Comparison of ENCODE assay signal across 8 cellular contexts in the genomic region with DNA sequence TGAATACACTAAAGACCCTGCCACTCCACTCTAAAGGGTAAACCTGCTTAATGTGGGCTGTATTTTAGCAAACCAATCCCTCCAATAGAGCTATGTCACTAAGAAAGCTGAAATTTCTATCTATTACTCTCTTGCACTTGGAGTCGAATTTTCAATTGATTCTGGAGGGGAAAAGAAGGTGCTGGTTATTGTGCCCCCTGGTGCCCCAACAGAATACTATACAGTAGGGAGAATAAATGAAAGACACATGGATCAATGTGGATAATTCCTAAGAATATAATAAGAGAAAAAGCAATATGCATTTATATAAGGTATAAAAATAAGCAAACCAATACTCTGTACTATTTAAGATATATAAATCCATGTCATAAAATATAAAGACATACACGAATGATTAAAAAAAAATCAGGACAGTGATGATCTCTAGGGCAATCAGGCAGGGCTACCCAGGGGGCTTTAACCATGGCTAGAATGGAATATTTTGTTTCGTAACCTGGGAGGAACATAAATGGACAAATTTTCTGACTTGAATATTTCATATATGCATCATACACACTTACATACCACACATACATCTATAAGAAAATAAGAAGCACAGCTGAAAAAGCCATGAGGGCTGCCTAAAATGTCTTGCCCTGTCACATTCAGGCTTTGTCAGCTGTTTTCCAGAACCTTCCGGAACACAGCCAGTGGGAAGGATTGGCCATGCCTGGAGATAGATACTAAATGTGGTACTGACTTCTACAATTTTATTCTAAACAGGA. TPM values are rescaled to one million over a fixed set of nuclear protein-coding genes. Genes with fewer than 3 reads are reported as not detected.
DNase-seq lines count a peak whose midpoint lies in the region; ATAC-seq and TF ChIP-seq lines count a peak whose summit lies in the region.

No MANE protein-coding gene starts in this region.

- TF ChIP-seq CTCF in chondrocyte (IDR thresholded peaks at IDR 0.05) (peak; percentile 80), nephron progenitor cell (IDR thresholded peaks at IDR 0.05) (peak; percentile 58)

- DNase-seq in activated naive CD4-positive, alpha-beta T cell treated with anti-CD3 and anti-CD28 coated beads for 36 hours = peak; percentile 16
- DNase-seq in activated naive CD4-positive, alpha-beta T cell (lab: John Stamatoyannopoulos, UW) = no peak
- DNase-seq in MV-4-11 (lab: John Stamatoyannopoulos, UW) (peak; percentile 11), chondrocyte (ENCODE audit: low spot score) (no peak), nephron progenitor cell (no peak)
- DNase-seq in T-helper 2 cell treated with Interferon-gamma antibody and Interleukin-4, amounts not matched to agents 5 μg/mL and 100 μg/mL, for 36 hours (ENCODE audit: low spot score) = no peak
- no peak for DNase-seq in activated naive CD4-positive, alpha-beta T cell treated with anti-CD3 and anti-CD28 coated beads, Interleukin-2, amount 50 U/mL, for 16 hours

- ATAC-seq in HG03097 (IDR thresholded peaks at IDR 0.05; ENCODE audit: low FRiP score, unreplicated experiment) = no peak

- peaks cover 13% of the 10 kb centered on the region for H3K4me1 Mint-ChIP-seq in activated naive CD4-positive, alpha-beta T cell treated with anti-CD3 and anti-CD28 coated beads for 36 hours (ENCODE audit: low read depth)
- H3K4me1 Mint-ChIP-seq in chondrocyte (ENCODE audit: low read depth) (peaks cover 49% of the 10 kb centered on the region), nephron progenitor cell (peaks cover 3% of the 10 kb centered on the region)
- peaks cover 27% of the 10 kb centered on the region for H3K4me1 Mint-ChIP-seq in T-helper 2 cell treated with Interferon-gamma antibody and Interleukin-4, amounts not matched to agents 5 μg/mL and 100 μg/mL, for 36 hours (ENCODE audit: low read depth)

- H3K27me3 Mint-ChIP-seq in activated naive CD4-positive, alpha-beta T cell treated with anti-CD3 and anti-CD28 coated beads for 36 hours (ENCODE audit: low read depth) = peaks cover 2% of the 10 kb centered on the region
- H3K27me3 Mint-ChIP-seq in chondrocyte (ENCODE audit: low read depth) = no peaks in the 10 kb centered on the region
- no peaks in the 10 kb centered on the region for H3K27me3 Mint-ChIP-seq in nephron progenitor cell (ENCODE audit: low read depth, poor library complexity)
- peaks cover 11% of the 10 kb centered on the region for H3K27me3 Mint-ChIP-seq in T-helper 2 cell treated with Interferon-gamma antibody and Interleukin-4, amounts not matched to agents 5 μg/mL and 100 μg/mL, for 36 hours (ENCODE audit: low read depth)

- no peaks in the 10 kb centered on the region for H3K9me3 Mint-ChIP-seq in activated naive CD4-positive, alpha-beta T cell treated with anti-CD3 and anti-CD28 coated beads for 36 hours
- peaks cover 6% of the 10 kb centered on the region for H3K9me3 Mint-ChIP-seq in chondrocyte (ENCODE audit: low read depth)
- H3K9me3 Mint-ChIP-seq in nephron progenitor cell = peaks cover 9% of the 10 kb centered on the region
- H3K9me3 Mint-ChIP-seq in T-helper 2 cell treated with Interferon-gamma antibody and Interleukin-4, amounts not matched to agents 5 μg/mL and 100 μg/mL, for 36 hours = no peaks in the 10 kb centered on the region

- no peak overlapping the region for H3K27ac Mint-ChIP-seq in activated naive CD4-positive, alpha-beta T cell treated with anti-CD3 and anti-CD28 coated beads for 36 hours
- peak overlapping the region; percentile 93 for H3K27ac Mint-ChIP-seq in chondrocyte (ENCODE audit: unreplicated experiment)
- H3K27ac Mint-ChIP-seq in nephron progenitor cell = no peak overlapping the region
- no peak overlapping the region for H3K27ac Mint-ChIP-seq in T-helper 2 cell treated with Interferon-gamma antibody and Interleukin-4, amounts not matched to agents 5 μg/mL and 100 μg/mL, for 36 hours

- intact Hi-C loops in activated naive CD4-positive, alpha-beta T cell treated with anti-CD3 and anti-CD28 coated beads for 36 hours (cut with micrococcal nuclease) = loop anchor here (1.0 kb wide), 1 partner anchor 860 kb away; no protein-coding TSS in a partner anchor

- no peak overlapping the region for H3K4me3 Mint-ChIP-seq in activated naive CD4-positive, alpha-beta T cell treated with anti-CD3 and anti-CD28 coated beads for 36 hours
- H3K4me3 Mint-ChIP-seq in chondrocyte (ENCODE audit: unreplicated experiment) (peak overlapping the region; percentile 56), nephron progenitor cell (no peak overlapping the region)
- H3K4me3 Mint-ChIP-seq in T-helper 2 cell treated with Interferon-gamma antibody and Interleukin-4, amounts not matched to agents 5 μg/mL and 100 μg/mL, for 36 hours = no peak overlapping the region

- H3K36me3 Mint-ChIP-seq in activated naive CD4-positive, alpha-beta T cell treated with anti-CD3 and anti-CD28 coated beads for 36 hours (ENCODE audit: low read depth) = no peaks in the 10 kb centered on the region
- peaks cover 2% of the 10 kb centered on the region for H3K36me3 Mint-ChIP-seq in chondrocyte (ENCODE audit: low read depth)
- peaks cover 18% of the 10 kb centered on the region for H3K36me3 Mint-ChIP-seq in nephron progenitor cell (ENCODE audit: low read depth)
- no peaks in the 10 kb centered on the region for H3K36me3 Mint-ChIP-seq in T-helper 2 cell treated with Interferon-gamma antibody and Interleukin-4, amounts not matched to agents 5 μg/mL and 100 μg/mL, for 36 hours (ENCODE audit: low read depth)

- CTCF ChIA-PET in activated naive CD4-positive, alpha-beta T cell treated with anti-CD3 and anti-CD28 coated beads for 36 hours (lab: Charles Lee) = interaction anchor here (0.7 to 1.4 kb wide), 3 partner anchors 9 to 859 kb away, joined by 3 to 4 read pairs (median 3); no protein-coding TSS in a partner anchor

RNA-seq across cellular contexts. Expression of a gene that starts 54.4 kb away (rescaled TPM):
- 1 to 10 TPM; 7.0 to 9.5 TPM for total RNA-seq in activated naive CD4-positive, alpha-beta T cell treated with anti-CD3 and anti-CD28 coated beads for 36 hours
- total RNA-seq in chondrocyte = 5.6 to 11.3 TPM (median 7.7 TPM) in 3 replicates

RNA-seq across cellular contexts. Expression of a gene that starts 55.6 kb away (rescaled TPM):
- 10 to 100 TPM; 77.0 to 77.2 TPM for total RNA-seq in activated naive CD4-positive, alpha-beta T cell treated with anti-CD3 and anti-CD28 coated beads for 36 hours
- 13.4 to 17.3 TPM (median 15.0 TPM) in 3 replicates for total RNA-seq in chondrocyte

Comparison
In these comparisons a context has a peak if more than half of its experiments do, and no peak if none do; other contexts are left out.
1. DNase-seq: peak in activated naive CD4-positive, alpha-beta T cell treated with anti-CD3 and anti-CD28 coated beads for 36 hours (single experiment) and MV-4-11 (single experiment); none in activated naive CD4-positive, alpha-beta T cell (0 of 4), chondrocyte (single experiment), nephron progenitor cell (single experiment), T-helper 2 cell treated with Interferon-gamma antibody and Interleukin-4, amounts not matched to agents 5 μg/mL and 100 μg/mL, for 36 hours (single experiment) and activated naive CD4-positive, alpha-beta T cell treated with anti-CD3 and anti-CD28 coated beads, Interleukin-2, amount 50 U/mL, for 16 hours (single experiment).